16 cellular contexts compared by ENCODE assay signal in the genomic region with DNA sequence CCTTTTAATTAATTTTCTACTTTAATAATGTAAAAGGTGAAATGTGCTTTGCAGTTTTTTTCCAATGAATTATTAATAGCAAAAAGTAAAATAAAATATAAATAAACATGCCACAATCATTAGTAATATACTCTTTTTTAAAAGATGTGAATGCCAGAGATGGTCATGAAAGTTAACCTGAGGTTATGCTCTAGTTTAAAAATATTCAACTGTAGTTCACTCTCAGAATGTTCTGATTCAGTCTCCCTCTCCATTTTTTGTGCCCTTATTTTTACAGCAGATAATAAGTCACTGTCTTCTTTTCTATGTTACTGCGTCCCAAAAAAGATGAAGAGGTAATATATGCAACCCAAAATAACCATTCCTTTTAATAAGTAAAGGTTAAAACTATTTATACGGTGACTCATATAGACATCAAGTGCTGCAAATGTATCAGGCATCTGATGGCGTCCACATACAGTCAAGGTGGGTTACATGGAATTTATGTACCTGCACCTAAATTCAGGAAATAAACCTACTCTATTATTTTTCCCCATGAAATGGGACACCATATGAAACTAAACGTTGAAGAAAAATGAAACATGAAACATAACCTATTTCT.
DNase-seq lines count a peak whose midpoint lies in the region; ATAC-seq, FAIRE-seq and TF ChIP-seq lines count a peak whose summit lies in the region.
"Had no signal": no experiment of that assay in that cellular context is flagged by ENCODE, and none has a peak within 500 bp of the region (broad histone marks: within the 10 kb centered on the region; RNA-seq: fewer than 3 reads in every experiment).

No MANE protein-coding gene starts in this region.

- FAIRE-seq in HepG2 (lab: Jason Lieb, UNC), result no peak
- FAIRE-seq: A549, keratinocyte had no signal

- TF ChIP-seq EP300 in HepG2 (IDR thresholded peaks at IDR 0.05; ENCODE audit: low read depth in 2 of 2, low read length in 2 of 2) (no peak), HepG2 (CRISPR knock-in tag; IDR thresholded peaks at IDR 0.05; ENCODE audit: borderline replicate concordance) (no peak)

- H3K9me3 ChIP-seq in HepG2 (ENCODE audit: low read length) (no peaks in the 10 kb centered on the region), right lobe of liver (no peaks in the 10 kb centered on the region)
- H3K9me3 ChIP-seq in CD4-positive, alpha-beta memory T cell (ENCODE audit: control insufficient read depth in 1 of 2, low read length in 2 of 2), result no peaks in the 10 kb centered on the region
- H3K9me3 ChIP-seq: A549, mucosa of descending colon, ovary, SK-N-SH had no signal

- TF ChIP-seq RAD21 in HepG2 (CRISPR knock-in tag; IDR thresholded peaks at IDR 0.05), result no peak

- in situ Hi-C loops in HepG2 (cut with HindIII; ENCODE audit: extremely low pct_ligation_motif_present, low pct_unique_long_range_greater_than_20kb), result no loop called here

- H3K4me2 ChIP-seq in HepG2 (ENCODE audit: low read depth, low read length), result no peak overlapping the region
- H3K4me2 ChIP-seq: A549, SK-N-SH had no signal

- H4K20me1 ChIP-seq in HepG2 (ENCODE audit: insufficient read depth, low read length), result no peaks in the 10 kb centered on the region

- POLR2A ChIA-PET in HepG2 (lab: Yijun Ruan, JAX) (no interaction called here), MCF 10A (lab: Yijun Ruan, JAX) (interaction anchor here (0.8 kb wide), 1 partner anchor 418 kb away, joined by 4 read pairs; no protein-coding TSS in a partner anchor)
- POLR2A ChIA-PET in CD4-positive, alpha-beta memory T cell (lab: Charles Lee; ENCODE audit: partially characterized antibody), result no interaction called here

- H3K4me3 ChIP-seq in HepG2 (replicated peaks in 1 of 3; ENCODE audit: insufficient read depth in 1 of 3, low read depth in 2 of 3, low read length in 3 of 3), result no peak overlapping the region
- H3K4me3 ChIP-seq in right lobe of liver, result no peak overlapping the region
- no peak overlapping the region for H3K4me3 ChIP-seq in CD4-positive, alpha-beta memory T cell (ENCODE audit: low read length in 2 of 2)
- H3K4me3 ChIP-seq: A549, mucosa of descending colon, ovary had no signal

- BruUV-seq in HepG2 (replicated peaks; lab: Mats Ljungman, UMichigan) (no TSS peak), MCF 10A (replicated peaks; lab: Mats Ljungman, UMichigan) (no TSS peak)

- no peak for DNase-seq in HepG2 (ENCODE audit: low spot score)
- no peak for DNase-seq in right lobe of liver
- DNase-seq in hypothalamus (lab: John Stamatoyannopoulos, UW), result no peak
- no peak for DNase-seq in middle frontal gyrus (ENCODE audit: extremely low spot score, low spot score)
- no peak for DNase-seq in MCF 10A (ENCODE audit: unreplicated experiment)
- no peak for DNase-seq in CD4-positive, alpha-beta memory T cell
- DNase-seq: activated B cell treated with CpG ODN at 0.5 μM for 24 hours; glutamatergic neuron; mucosa of descending colon; ovary; SK-N-SH; stimulated activated CD4-positive, alpha-beta T cell treated with anti-CD3 and anti-CD28 coated beads, Interleukin-12 subunit alpha, Interleukin-12 subunit beta, amount 100 ng/mL, for 4 hours had no signal

- TF ChIP-seq CTCF in HepG2 (CRISPR knock-in tag; IDR thresholded peaks at IDR 0.05) (no peak), right lobe of liver (IDR thresholded peaks at IDR 0.05) (no peak), MCF 10A (IDR thresholded peaks at IDR 0.05; ENCODE audit: unreplicated experiment) (no peak)

- H3K4me1 Mint-ChIP-seq in MCF 10A (ENCODE audit: insufficient read depth, unreplicated experiment), result no peaks in the 10 kb centered on the region
- H3K4me1 Mint-ChIP-seq in CD4-positive, alpha-beta memory T cell, result no peaks in the 10 kb centered on the region

- no peak overlapping the region for H2AFZ ChIP-seq in HepG2 (ENCODE audit: low read length)

- H3K27ac Mint-ChIP-seq in MCF 10A (ENCODE audit: low read depth, unreplicated experiment), result no peak overlapping the region
- H3K27ac Mint-ChIP-seq in CD4-positive, alpha-beta memory T cell, result no peak overlapping the region
- H3K27ac Mint-ChIP-seq: activated B cell treated with CpG ODN at 0.5 μM for 24 hours had no signal

- ATAC-seq in HepG2, result no peak
- ATAC-seq in right lobe of liver, result no peak
- ATAC-seq in HG02610 (IDR thresholded peaks at IDR 0.05; ENCODE audit: unreplicated experiment), result peak; percentile 23
- ATAC-seq in HG03280 (IDR thresholded peaks at IDR 0.05; ENCODE audit: unreplicated experiment), result peak; percentile 44
- ATAC-seq: A549, mucosa of descending colon had no signal

- intact Hi-C loops in HepG2 (cut with micrococcal nuclease; ENCODE audit: unreplicated experiment) (no loop called here), right lobe of liver (cut with DNase I) (no loop called here), MCF 10A (cut with micrococcal nuclease) (no loop called here)
- intact Hi-C loops in CD4-positive, alpha-beta memory T cell (cut with micrococcal nuclease), result no loop called here

- no peaks in the 10 kb centered on the region for H3K79me2 ChIP-seq in HepG2 (ENCODE audit: insufficient read depth, low read length)

- H3K27me3 ChIP-seq in HepG2 (ENCODE audit: control insufficient read depth in 1 of 2, insufficient read depth in 2 of 2, low read length in 2 of 2), result no peaks in the 10 kb centered on the region
- H3K27me3 ChIP-seq in right lobe of liver, result no peaks in the 10 kb centered on the region
- no peaks in the 10 kb centered on the region for H3K27me3 ChIP-seq in CD4-positive, alpha-beta memory T cell (ENCODE audit: insufficient read depth, low read length)
- H3K27me3 ChIP-seq: ovary had no signal

- CTCF ChIA-PET in HepG2 (lab: Yijun Ruan, JAX; ENCODE audit: low intra/inter-chr PET ratio, low total read pairs) (no interaction called here), MCF 10A (lab: Yijun Ruan, JAX) (interaction anchor here (0.6 to 0.7 kb wide), 2 partner anchors 33 to 107 kb away, joined by 3 read pairs; no protein-coding TSS in a partner anchor)
- CTCF ChIA-PET in CD4-positive, alpha-beta memory T cell (lab: Charles Lee; ENCODE audit: partially characterized antibody), result no interaction called here

- 17% methylated on average over 4 of the region's 4 CpGs for WGBS in HepG2 (ENCODE audit: low lambda C conversion rate)
- WGBS in right lobe of liver (ENCODE audit: insufficient coverage, low coverage, low lambda C conversion rate, missing lambda C conversion rate), result 77% methylated on average over 4 of the region's 4 CpGs

- H3K36me3 ChIP-seq in HepG2 (replicated peaks in 1 of 2; ENCODE audit: control insufficient read depth in 1 of 2, insufficient read depth in 2 of 2, low read length in 2 of 2) (no peaks in the 10 kb centered on the region), right lobe of liver (no peaks in the 10 kb centered on the region)
- no peaks in the 10 kb centered on the region for H3K36me3 ChIP-seq in CD4-positive, alpha-beta memory T cell (ENCODE audit: insufficient read depth, low read length)
- H3K36me3 ChIP-seq: ovary had no signal

- no peaks in the 10 kb centered on the region for H3K4me1 ChIP-seq in HepG2 (ENCODE audit: insufficient read depth, low read length)
- no peaks in the 10 kb centered on the region for H3K4me1 ChIP-seq in right lobe of liver
- no peaks in the 10 kb centered on the region for H3K4me1 ChIP-seq in CD4-positive, alpha-beta memory T cell (ENCODE audit: insufficient read depth, low read length)
- H3K4me1 ChIP-seq: A549 had no signal

- no peaks in the 10 kb centered on the region for H3K36me3 Mint-ChIP-seq in MCF 10A (ENCODE audit: insufficient read depth, unreplicated experiment)
- H3K36me3 Mint-ChIP-seq in CD4-positive, alpha-beta memory T cell, result no peaks in the 10 kb centered on the region

- no peaks in the 10 kb centered on the region for H3K9me3 Mint-ChIP-seq in MCF 10A (ENCODE audit: unreplicated experiment)
- peaks cover 0 to 4% (median 0%) of the 10 kb centered on the region in 8 donors for H3K9me3 Mint-ChIP-seq in CD4-positive, alpha-beta memory T cell
- H3K9me3 Mint-ChIP-seq: activated B cell treated with CpG ODN at 0.5 μM for 24 hours had no signal

- no peak for TF ChIP-seq POLR2A in HepG2 (IDR thresholded peaks at IDR 0.05; ENCODE audit: insufficient read depth in 1 of 2, low read depth in 2 of 2, low read length in 2 of 2)
- TF ChIP-seq POLR2A in right lobe of liver (IDR thresholded peaks at IDR 0.05), result no peak

- H3K27me3 Mint-ChIP-seq in MCF 10A (ENCODE audit: insufficient read depth, unreplicated experiment), result no peaks in the 10 kb centered on the region
- no peaks in the 10 kb centered on the region for H3K27me3 Mint-ChIP-seq in CD4-positive, alpha-beta memory T cell
- H3K27me3 Mint-ChIP-seq: activated B cell treated with CpG ODN at 0.5 μM for 24 hours had no signal

- H3K4me3 Mint-ChIP-seq in MCF 10A (ENCODE audit: unreplicated experiment), result no peak overlapping the region
- no peak overlapping the region for H3K4me3 Mint-ChIP-seq in CD4-positive, alpha-beta memory T cell
- H3K4me3 Mint-ChIP-seq: activated B cell treated with CpG ODN at 0.5 μM for 24 hours had no signal

- H3K9ac ChIP-seq in HepG2 (ENCODE audit: insufficient read depth, low read depth, low read length), result no peak overlapping the region
- H3K9ac ChIP-seq: SK-N-SH had no signal

- H3K27ac ChIP-seq in HepG2 (ENCODE audit: extremely low read length, insufficient read depth, low read length), result no peak overlapping the region
- H3K27ac ChIP-seq in right lobe of liver, result no peak overlapping the region
- H3K27ac ChIP-seq in CD4-positive, alpha-beta memory T cell (ENCODE audit: low read depth, low read length), result no peak overlapping the region
- H3K27ac ChIP-seq: A549, ovary had no signal

TF ChIP-seq in HepG2, 621 proteins besides CTCF, POLR2A, EP300 and RAD21:
- TF ChIP-seq HNRNPK (IDR thresholded peaks at IDR 0.05; ENCODE audit: low read depth, low read length, poor library complexity, severe bottlenecking) (peak; percentile 36), ZNF619 (CRISPR knock-in tag; IDR thresholded peaks at IDR 0.05) (no peak)

Comparison
In these comparisons a context has a peak if more than half of its experiments do, and no peak if none do; other contexts are left out.
1. ATAC-seq: peak in HG02610 (single experiment) and HG03280 (single experiment); none in HepG2 (single experiment) and right lobe of liver (0 of 4).